In the genomic region with DNA sequence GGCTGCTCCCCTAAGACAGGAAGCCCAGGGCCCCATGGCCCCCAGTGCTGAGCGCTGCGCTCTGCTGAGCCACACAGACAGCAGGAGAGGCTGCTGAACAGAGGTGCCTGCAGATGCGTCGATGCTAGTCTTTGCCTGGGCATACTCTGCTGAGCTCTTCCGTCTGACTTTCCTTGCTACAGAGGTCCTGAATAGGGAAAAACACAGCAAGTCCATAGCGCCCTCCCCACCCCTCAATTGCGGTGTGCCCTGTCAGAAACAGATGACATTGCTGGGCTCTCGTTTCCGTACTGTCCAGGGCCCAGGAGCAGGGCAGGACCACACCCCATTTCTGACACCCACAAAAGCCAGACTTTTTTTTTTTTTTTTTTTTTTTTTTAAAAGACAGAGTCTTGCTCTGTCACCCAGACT, we compare ENCODE assay signal across 9 cellular contexts.
DNase-seq lines count a peak whose midpoint lies in the region; ATAC-seq lines count a peak whose summit lies in the region.
"Had no signal": no experiment of that assay in that cellular context is flagged by ENCODE, and none has a peak within 500 bp of the region (broad histone marks: within the 10 kb centered on the region; RNA-seq: fewer than 3 reads in every experiment).

No MANE protein-coding gene starts in this region.

- H3K9me3 Mint-ChIP-seq in activated naive CD4-positive, alpha-beta T cell treated with anti-CD3 and anti-CD28 coated beads, Interleukin-2, amount 50 U/mL, for 72 hours: no peaks in the 10 kb centered on the region

- peak; percentile 77 for ATAC-seq in HG03066 (IDR thresholded peaks at IDR 0.05; ENCODE audit: low read depth, unreplicated experiment)
- ATAC-seq in activated naive CD4-positive, alpha-beta T cell treated with anti-CD3 and anti-CD28 coated beads, Interleukin-2, amount 50 U/mL, for 72 hours: peak; percentile 69 to 76

- no peak overlapping the region for H3K27ac Mint-ChIP-seq in activated naive CD4-positive, alpha-beta T cell treated with anti-CD3 and anti-CD28 coated beads, Interleukin-2, amount 50 U/mL, for 72 hours

- H3K36me3 Mint-ChIP-seq in activated naive CD4-positive, alpha-beta T cell treated with anti-CD3 and anti-CD28 coated beads, Interleukin-2, amount 50 U/mL, for 72 hours: no peaks in the 10 kb centered on the region

- H3K27ac ChIP-seq in substantia nigra (ENCODE audit: low read depth, low read length, poor library complexity, severe bottlenecking): peak overlapping the region; percentile 85

- DNase-seq in activated T-cell treated with anti-CD3 and anti-CD28 coated beads, Interleukin-2, amount 50 U/mL, for 1 hour: peak; percentile 42
- DNase-seq in activated T-cell treated with anti-CD3 and anti-CD28 coated beads, Interleukin-2, amount 50 U/mL, for 48 hours: no peak
- DNase-seq in activated naive CD4-positive, alpha-beta T cell treated with anti-CD3 and anti-CD28 coated beads, Interleukin-2, amount 50 U/mL, for 72 hours (ENCODE audit: low spot score in 2 of 2): no peak
- DNase-seq in substantia nigra (lab: John Stamatoyannopoulos, UW): peak in 9 of 49 donors; percentile 15 to 56 (median 27)
- no peak for DNase-seq in HPDE6-E6E7 (ENCODE audit: extremely low spot score)
- DNase-seq in NCI-H524 (lab: John Stamatoyannopoulos, UW): no peak
- no peak for DNase-seq in NCI-H2029 (lab: John Stamatoyannopoulos, UW)
- DNase-seq: left cardiac atrium had no signal
